12 cellular contexts compared by ENCODE assay signal in the genomic region with DNA sequence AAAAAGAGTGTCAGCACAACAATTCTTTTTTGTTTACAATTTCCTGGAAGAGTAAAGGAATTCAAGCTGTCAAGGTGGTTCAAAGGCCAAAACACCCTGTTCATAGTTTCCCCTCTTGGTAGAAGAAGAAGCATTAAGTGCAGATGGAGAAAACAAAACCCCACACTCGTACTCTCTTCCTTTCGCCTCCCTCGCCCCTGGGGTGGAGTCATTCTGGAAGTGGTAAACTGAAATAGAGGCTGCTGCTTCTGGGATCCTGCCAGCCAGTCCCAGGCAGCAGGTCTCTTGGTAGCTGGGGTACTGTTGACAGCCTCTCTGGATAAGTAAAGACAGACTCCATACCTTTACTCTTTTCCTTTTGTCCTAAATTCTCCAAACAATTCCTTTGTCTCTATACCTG.
DNase-seq lines count a peak whose midpoint lies in the region; ATAC-seq and TF ChIP-seq lines count a peak whose summit lies in the region.
"Had no signal": no experiment of that assay in that cellular context is flagged by ENCODE, and none has a peak within 500 bp of the region (broad histone marks: within the 10 kb centered on the region; RNA-seq: fewer than 3 reads in every experiment).

No MANE protein-coding gene starts in this region.

- H3K27me3 Mint-ChIP-seq in activated T-cell treated with anti-CD3 and anti-CD28 coated beads, Interleukin-2, amount 50 U/mL, for 24 hours: no peaks in the 10 kb centered on the region

- H3K27ac ChIP-seq in cardiac muscle cell (peak overlapping the region; percentile 30), right atrium auricular region (no peak overlapping the region), temporal lobe (ENCODE audit: low read depth, low read length) (peak overlapping the region; percentile 5)
- H3K27ac ChIP-seq: prostate gland, upper lobe of right lung had no signal

- H3K9me3 ChIP-seq in cardiac muscle cell (ENCODE audit: low read depth): no peaks in the 10 kb centered on the region
- H3K9me3 ChIP-seq in right atrium auricular region: peaks cover 0 to 8% of the 10 kb centered on the region in 2 donors
- H3K9me3 ChIP-seq: prostate gland, upper lobe of right lung had no signal

- DNase-seq in cardiac muscle cell (ENCODE audit: low read depth in 1 of 2, low spot score in 1 of 2) (peak in 1 of 2 donors; percentile 48), right atrium auricular region (ENCODE audit: low spot score) (no peak), medulla oblongata (ENCODE audit: extremely low spot score) (peak; percentile 39), COR-L47 (lab: John Stamatoyannopoulos, UW) (no peak), NOMO-1 (lab: John Stamatoyannopoulos, UW; ENCODE audit: unreplicated experiment in 2 of 2) (no peak)
- DNase-seq in activated T-cell treated with anti-CD3 and anti-CD28 coated beads, Interleukin-2, amount 50 U/mL, for 24 hours: peak; percentile 44
- DNase-seq: NCI-H1092, NCI-H510A, upper lobe of right lung had no signal

- no peaks in the 10 kb centered on the region for H3K9me3 Mint-ChIP-seq in activated T-cell treated with anti-CD3 and anti-CD28 coated beads, Interleukin-2, amount 50 U/mL, for 24 hours

- no peak for ATAC-seq in GM18505 (IDR thresholded peaks at IDR 0.05; ENCODE audit: unreplicated experiment)
- ATAC-seq: upper lobe of right lung had no signal

- H3K4me1 ChIP-seq in cardiac muscle cell (ENCODE audit: low read depth) (peaks cover 34% of the 10 kb centered on the region), right atrium auricular region (peaks cover 0 to 10% of the 10 kb centered on the region in 2 donors)
- H3K4me1 ChIP-seq: prostate gland had no signal

- H3K36me3 ChIP-seq in cardiac muscle cell: no peaks in the 10 kb centered on the region
- no peaks in the 10 kb centered on the region for H3K36me3 ChIP-seq in right atrium auricular region
- H3K36me3 ChIP-seq: prostate gland, upper lobe of right lung had no signal

- peak overlapping the region; percentile 91 for H3K27ac Mint-ChIP-seq in activated T-cell treated with anti-CD3 and anti-CD28 coated beads, Interleukin-2, amount 50 U/mL, for 24 hours

- H3K4me3 Mint-ChIP-seq in activated T-cell treated with anti-CD3 and anti-CD28 coated beads, Interleukin-2, amount 50 U/mL, for 24 hours: peak overlapping the region; percentile 2

- peaks cover 51% of the 10 kb centered on the region for H3K4me1 Mint-ChIP-seq in activated T-cell treated with anti-CD3 and anti-CD28 coated beads, Interleukin-2, amount 50 U/mL, for 24 hours (ENCODE audit: low read depth)

- H3K27me3 ChIP-seq in cardiac muscle cell (no peaks in the 10 kb centered on the region), right atrium auricular region (no peaks in the 10 kb centered on the region)
- H3K27me3 ChIP-seq: upper lobe of right lung had no signal

- TF ChIP-seq CTCF in cardiac muscle cell (IDR thresholded peaks at IDR 0.05; ENCODE audit: low read depth, low read length): no peak
- TF ChIP-seq CTCF in right atrium auricular region (IDR thresholded peaks at IDR 0.05): no peak

- H3K36me3 Mint-ChIP-seq in activated T-cell treated with anti-CD3 and anti-CD28 coated beads, Interleukin-2, amount 50 U/mL, for 24 hours (ENCODE audit: low read depth): no peaks in the 10 kb centered on the region

- H3K4me3 ChIP-seq in cardiac muscle cell (no peak overlapping the region), right atrium auricular region (no peak overlapping the region)
- H3K4me3 ChIP-seq: prostate gland, upper lobe of right lung had no signal

- TF ChIP-seq POLR2A in GM18505 (IDR thresholded peaks at IDR 0.05; ENCODE audit: borderline replicate concordance, extremely low read depth, insufficient read depth, insufficient read length): no peak

Comparison
In these comparisons a context has a peak if more than half of its experiments do, and no peak if none do; other contexts are left out.
1. H3K27ac ChIP-seq: peak in cardiac muscle cell (single experiment) and temporal lobe (single experiment); none in right atrium auricular region (0 of 2).
2. DNase-seq: peak in activated T-cell treated with anti-CD3 and anti-CD28 coated beads, Interleukin-2, amount 50 U/mL, for 24 hours (single experiment) and medulla oblongata (single experiment); none in right atrium auricular region (single experiment), COR-L47 (single experiment) and NOMO-1 (0 of 2).